In the genomic region with DNA sequence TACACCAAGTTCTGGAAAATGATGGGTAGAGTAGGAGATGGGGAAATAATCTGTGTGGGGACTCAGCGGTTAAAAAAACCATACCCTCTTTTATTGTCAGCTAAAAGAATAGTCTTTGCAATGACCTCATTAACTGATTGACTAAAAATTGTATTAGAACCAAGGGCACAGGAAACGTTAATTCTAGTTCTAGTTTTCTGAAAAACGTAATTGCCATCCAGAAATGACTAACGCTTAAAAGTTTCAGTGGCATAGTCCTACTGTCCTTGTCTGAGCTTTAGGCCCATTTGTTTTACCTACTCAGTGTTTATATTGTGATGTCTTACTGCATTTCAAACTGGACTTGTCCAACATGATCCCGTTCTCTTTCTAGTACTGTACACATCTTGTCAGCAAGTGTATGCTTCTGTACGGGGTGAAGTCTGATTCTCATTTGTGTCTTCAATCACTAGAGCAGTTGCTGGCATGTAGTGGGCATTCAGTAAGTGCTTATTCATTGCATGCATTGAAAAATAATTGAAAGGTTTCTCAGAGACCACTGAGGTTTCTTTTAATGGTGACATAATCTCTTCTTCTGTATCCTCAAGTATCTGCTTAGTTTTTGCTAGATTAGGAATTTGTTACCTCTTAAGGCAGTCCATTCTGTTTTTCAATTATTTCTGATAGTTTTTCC, we compare ENCODE assay signal across 23 cellular contexts.
DNase-seq lines count a peak whose midpoint lies in the region; ATAC-seq and TF ChIP-seq lines count a peak whose summit lies in the region.
"Had no signal": no experiment of that assay in that cellular context is flagged by ENCODE, and none has a peak within 500 bp of the region (broad histone marks: within the 10 kb centered on the region; RNA-seq: fewer than 3 reads in every experiment).

No MANE protein-coding gene starts in this region.

- H3K36me3 Mint-ChIP-seq in activated T-cell treated with anti-CD3 and anti-CD28 coated beads, Interleukin-2, amount 50 U/mL, for 24 hours (ENCODE audit: low read depth), result peaks cover 52% of the 10 kb centered on the region
- peaks cover 58% of the 10 kb centered on the region for H3K36me3 Mint-ChIP-seq in activated T-helper 17 cell treated with anti-CD3 and anti-CD28 coated beads, Interleukin-2, amount 50 U/mL, for 72 hours (ENCODE audit: low read depth)
- peaks cover 30% of the 10 kb centered on the region for H3K36me3 Mint-ChIP-seq in type B pancreatic cell

- peaks cover 9% of the 10 kb centered on the region for H3K9me3 Mint-ChIP-seq in activated T-cell treated with anti-CD3 and anti-CD28 coated beads, Interleukin-2, amount 50 U/mL, for 24 hours
- peaks cover 3% of the 10 kb centered on the region for H3K9me3 Mint-ChIP-seq in activated T-helper 17 cell treated with anti-CD3 and anti-CD28 coated beads, Interleukin-2, amount 50 U/mL, for 72 hours
- peaks cover 6% of the 10 kb centered on the region for H3K9me3 Mint-ChIP-seq in type B pancreatic cell

- peak overlapping the region; percentile 3 for H3K27ac Mint-ChIP-seq in activated T-cell treated with anti-CD3 and anti-CD28 coated beads, Interleukin-2, amount 50 U/mL, for 24 hours
- peak overlapping the region; percentile 9 for H3K27ac Mint-ChIP-seq in activated T-helper 17 cell treated with anti-CD3 and anti-CD28 coated beads, Interleukin-2, amount 50 U/mL, for 72 hours
- H3K27ac Mint-ChIP-seq in type B pancreatic cell, result no peak overlapping the region
- H3K27ac Mint-ChIP-seq: mesothelial cell of epicardium, nephron had no signal

- TF ChIP-seq CTCF in type B pancreatic cell (conservative IDR thresholded peaks at IDR 0.05), result no peak

- ATAC-seq in GM19351 (IDR thresholded peaks at IDR 0.05; ENCODE audit: unreplicated experiment) (peak; percentile 86), HG02884 (IDR thresholded peaks at IDR 0.05; ENCODE audit: unreplicated experiment) (peak; percentile 68), GM18505 (IDR thresholded peaks at IDR 0.05; ENCODE audit: unreplicated experiment) (no peak)
- ATAC-seq in activated T-helper 17 cell treated with anti-CD3 and anti-CD28 coated beads, Interleukin-2, amount 50 U/mL, for 72 hours (replicated peaks), result peak; percentile 83
- ATAC-seq: A549, HepG2, left lung, sciatic nerve had no signal

- TF ChIP-seq POLR2A in GM18505 (IDR thresholded peaks at IDR 0.05; ENCODE audit: borderline replicate concordance, extremely low read depth, insufficient read depth, insufficient read length), result no peak

- no peak for DNase-seq in activated T-cell treated with anti-CD3 and anti-CD28 coated beads, Interleukin-2, amount 50 U/mL, for 24 hours
- DNase-seq in activated T-cell treated with anti-CD3 and anti-CD28 coated beads for 4 hours (no peak), type B pancreatic cell (ENCODE audit: extremely low spot score, unreplicated experiment) (no peak), Kasumi-1 (lab: John Stamatoyannopoulos, UW) (no peak)
- DNase-seq: activated effector memory CD4-positive, alpha-beta T cell treated with anti-CD3 and anti-CD28 coated beads, Interleukin-2, amount 50 U/mL, for 16 hours; BE2C; colonic mucosa; COR-L47; DND-41; head of caudate nucleus; left lung; NCI-H1417; NCI-H524; stimulated activated CD4-positive, alpha-beta T cell treated with anti-CD3 and anti-CD28 coated beads, Interleukin-15, amount 100 ng/mL, for 24 hours had no signal

- no peaks in the 10 kb centered on the region for H3K27me3 Mint-ChIP-seq in activated T-cell treated with anti-CD3 and anti-CD28 coated beads, Interleukin-2, amount 50 U/mL, for 24 hours
- no peaks in the 10 kb centered on the region for H3K27me3 Mint-ChIP-seq in activated T-helper 17 cell treated with anti-CD3 and anti-CD28 coated beads, Interleukin-2, amount 50 U/mL, for 72 hours
- no peaks in the 10 kb centered on the region for H3K27me3 Mint-ChIP-seq in type B pancreatic cell

- H3K4me1 Mint-ChIP-seq in activated T-cell treated with anti-CD3 and anti-CD28 coated beads, Interleukin-2, amount 50 U/mL, for 24 hours (ENCODE audit: low read depth), result peaks cover 32% of the 10 kb centered on the region
- peaks cover 21% of the 10 kb centered on the region for H3K4me1 Mint-ChIP-seq in activated T-helper 17 cell treated with anti-CD3 and anti-CD28 coated beads, Interleukin-2, amount 50 U/mL, for 72 hours
- peaks cover 7% of the 10 kb centered on the region for H3K4me1 Mint-ChIP-seq in type B pancreatic cell (ENCODE audit: unreplicated experiment)

- no peak overlapping the region for H3K4me3 Mint-ChIP-seq in activated T-cell treated with anti-CD3 and anti-CD28 coated beads, Interleukin-2, amount 50 U/mL, for 24 hours
- peak overlapping the region; percentile 10 for H3K4me3 Mint-ChIP-seq in activated T-helper 17 cell treated with anti-CD3 and anti-CD28 coated beads, Interleukin-2, amount 50 U/mL, for 72 hours
- no peak overlapping the region for H3K4me3 Mint-ChIP-seq in type B pancreatic cell
- H3K4me3 Mint-ChIP-seq: mesothelial cell of epicardium, nephron had no signal
